Comparison of ENCODE assay signal across 13 cellular contexts in the genomic region with DNA sequence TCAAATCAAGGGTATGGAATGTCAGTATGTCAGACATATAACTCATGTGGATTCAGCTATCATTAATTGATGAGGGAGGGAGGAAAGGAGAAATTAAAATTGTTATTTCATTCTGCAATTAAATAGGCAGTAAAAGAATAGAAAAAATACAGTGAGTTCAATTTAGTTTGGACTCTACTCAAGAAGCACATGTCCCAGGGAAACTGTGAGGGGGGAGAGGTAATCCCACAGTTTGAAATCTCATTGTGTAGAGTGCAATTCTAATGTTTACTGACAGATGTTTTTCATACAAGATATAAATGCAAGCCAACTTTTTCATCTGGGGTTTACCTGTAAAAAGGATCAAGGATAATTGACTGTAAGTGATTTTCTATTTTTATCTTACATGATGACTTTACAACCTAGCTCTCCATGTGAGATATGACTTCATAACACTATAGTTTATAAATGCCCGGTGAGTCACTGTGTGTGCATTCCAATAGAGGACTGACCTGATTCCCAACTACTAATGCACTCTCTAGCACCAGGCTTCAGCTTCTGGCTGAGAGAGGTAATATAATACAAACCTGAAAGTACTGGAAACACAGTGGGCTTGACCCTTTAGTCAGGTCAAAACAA. TPM values are rescaled to one million over a fixed set of nuclear protein-coding genes. Genes with fewer than 3 reads are reported as not detected.
DNase-seq lines count a peak whose midpoint lies in the region; ATAC-seq lines count a peak whose summit lies in the region.
"Had no signal": no experiment of that assay in that cellular context is flagged by ENCODE, and none has a peak within 500 bp of the region (broad histone marks: within the 10 kb centered on the region; RNA-seq: fewer than 3 reads in every experiment).

No MANE protein-coding gene starts in this region.

- no peak overlapping the region for H3K4me3 ChIP-seq in muscle layer of colon (ENCODE audit: low read depth in 1 of 2, low read length in 2 of 2)

- H3K36me3 ChIP-seq in muscle layer of colon (ENCODE audit: insufficient read depth, low read length): peaks cover 6% of the 10 kb centered on the region

- no peaks in the 10 kb centered on the region for H3K27me3 ChIP-seq in muscle layer of colon (ENCODE audit: control insufficient read depth in 1 of 2, insufficient read depth in 2 of 2, low read length in 2 of 2)

- peak overlapping the region; percentile 27 for H3K27ac ChIP-seq in muscle layer of colon (ENCODE audit: low read depth, low read length)

- ATAC-seq in esophagus mucosa (peak; percentile 97), HG02623 (IDR thresholded peaks at IDR 0.05; ENCODE audit: unreplicated experiment) (no peak)
- ATAC-seq: effector memory CD8-positive, alpha-beta T cell; T-cell had no signal

- peaks cover 13% of the 10 kb centered on the region for H3K4me1 ChIP-seq in muscle layer of colon (ENCODE audit: insufficient read depth, low read length)

- DNase-seq in AG20443 (ENCODE audit: low spot score) (peak; percentile 63), NCI-H226 (peak; percentile 74), NCI-H1436 treated with DMSO at 0.1 percent for 48 hours (lab: John Stamatoyannopoulos, UW) (no peak), islet precursor cell (no peak), cerebellar nuclear complex (lab: John Stamatoyannopoulos, UW) (no peak)
- DNase-seq: activated T-cell treated with anti-CD3 and anti-CD28 coated beads, Interleukin-2, amount 50 U/mL, for 48 hours; effector memory CD8-positive, alpha-beta T cell; H9; NCI-H2227 treated with DMSO at 0.1 percent for 48 hours; T-cell had no signal

- no peaks in the 10 kb centered on the region for H3K9me3 ChIP-seq in muscle layer of colon (ENCODE audit: low read length)

- no peak overlapping the region for H3K9ac ChIP-seq in muscle layer of colon (ENCODE audit: low read length)

RNA-seq across cellular contexts. Expression of a gene that starts 35.2 kb away (rescaled TPM):
- total RNA-seq in esophagus mucosa: 1.9 TPM

RNA-seq across cellular contexts. Expression of a gene that starts 57.1 kb away (rescaled TPM):
- total RNA-seq in esophagus mucosa: 122 TPM

Comparison
In these comparisons a context has a peak if more than half of its experiments do, and no peak if none do; other contexts are left out.
1. DNase-seq: peak in AG20443 (single experiment) and NCI-H226 (single experiment); none in NCI-H1436 treated with DMSO at 0.1 percent for 48 hours (single experiment), islet precursor cell (single experiment) and cerebellar nuclear complex (0 of 2).